Comparison of ENCODE assay signal across 1 cellular context in the genomic region with DNA sequence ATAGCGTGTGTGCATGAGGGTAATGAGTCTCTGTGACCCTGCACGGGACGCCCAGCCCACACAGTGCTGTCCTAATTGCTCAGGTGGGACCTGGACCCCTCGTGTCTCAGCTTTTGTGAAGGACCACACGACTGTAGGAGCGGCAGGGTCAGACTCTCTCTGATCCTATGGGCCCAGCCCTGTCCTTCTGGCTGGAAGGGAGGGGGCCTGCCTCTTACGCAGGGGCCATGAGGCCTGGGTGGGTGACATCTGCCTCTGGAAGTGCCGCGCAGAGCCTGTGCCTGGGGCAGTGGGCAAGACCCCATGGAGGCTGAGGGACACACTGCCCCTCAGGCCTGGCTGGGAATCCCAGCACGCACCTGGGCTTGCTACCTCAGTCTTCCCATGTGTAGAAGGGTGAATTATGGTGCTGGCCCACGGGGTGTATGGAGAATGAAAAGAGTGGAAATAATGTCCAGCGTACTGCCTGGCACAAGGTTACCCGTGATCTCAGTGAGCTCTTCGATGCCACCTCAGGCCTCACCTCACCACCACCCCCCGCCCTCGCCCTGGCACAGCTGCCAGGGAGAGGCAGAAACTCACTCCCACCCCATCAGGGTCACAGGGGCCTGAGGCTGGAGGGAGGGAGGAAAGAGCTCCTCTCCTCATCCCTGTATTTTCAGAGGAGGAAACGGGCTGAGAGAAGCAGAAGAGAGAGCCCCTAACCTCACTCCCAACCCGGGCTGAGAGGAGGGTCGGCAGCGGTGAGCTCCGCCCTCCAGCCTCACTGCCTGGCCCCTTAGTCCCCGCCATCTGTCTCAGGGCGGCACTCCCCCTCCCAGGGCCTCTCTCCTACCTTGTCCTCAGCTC.
TF ChIP-seq lines count a peak whose summit lies in the region.

No MANE protein-coding gene starts in this region.

TF ChIP-seq in SK-N-SH, 30 proteins besides CTCF, POLR2A, EP300 and RAD21 (continued from another document):
- TF ChIP-seq, protein P1, sequence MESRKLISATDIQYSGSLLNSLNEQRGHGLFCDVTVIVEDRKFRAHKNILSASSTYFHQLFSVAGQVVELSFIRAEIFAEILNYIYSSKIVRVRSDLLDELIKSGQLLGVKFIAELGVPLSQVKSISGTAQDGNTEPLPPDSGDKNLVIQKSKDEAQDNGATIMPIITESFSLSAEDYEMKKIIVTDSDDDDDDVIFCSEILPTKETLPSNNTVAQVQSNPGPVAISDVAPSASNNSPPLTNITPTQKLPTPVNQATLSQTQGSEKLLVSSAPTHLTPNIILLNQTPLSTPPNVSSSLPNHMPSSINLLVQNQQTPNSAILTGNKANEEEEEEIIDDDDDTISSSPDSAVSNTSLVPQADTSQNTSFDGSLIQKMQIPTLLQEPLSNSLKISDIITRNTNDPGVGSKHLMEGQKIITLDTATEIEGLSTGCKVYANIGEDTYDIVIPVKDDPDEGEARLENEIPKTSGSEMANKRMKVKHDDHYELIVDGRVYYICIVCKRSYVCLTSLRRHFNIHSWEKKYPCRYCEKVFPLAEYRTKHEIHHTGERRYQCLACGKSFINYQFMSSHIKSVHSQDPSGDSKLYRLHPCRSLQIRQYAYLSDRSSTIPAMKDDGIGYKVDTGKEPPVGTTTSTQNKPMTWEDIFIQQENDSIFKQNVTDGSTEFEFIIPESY (IDR thresholded peaks at IDR 0.05; ENCODE audit: borderline replicate concordance, low read depth), result no peak
- no peak for TF ChIP-seq MXI1 (IDR thresholded peaks at IDR 0.05; ENCODE audit: low read depth, low read length)
- no peak for TF ChIP-seq GATA2 (CRISPR knock-in tag; IDR thresholded peaks at IDR 0.05)
- TF ChIP-seq, protein P2, sequence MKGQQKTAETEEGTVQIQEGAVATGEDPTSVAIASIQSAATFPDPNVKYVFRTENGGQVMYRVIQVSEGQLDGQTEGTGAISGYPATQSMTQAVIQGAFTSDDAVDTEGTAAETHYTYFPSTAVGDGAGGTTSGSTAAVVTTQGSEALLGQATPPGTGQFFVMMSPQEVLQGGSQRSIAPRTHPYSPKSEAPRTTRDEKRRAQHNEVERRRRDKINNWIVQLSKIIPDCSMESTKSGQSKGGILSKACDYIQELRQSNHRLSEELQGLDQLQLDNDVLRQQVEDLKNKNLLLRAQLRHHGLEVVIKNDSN (IDR thresholded peaks at IDR 0.05; ENCODE audit: borderline replicate concordance, low read depth), result no peak
- TF ChIP-seq, protein P3, sequence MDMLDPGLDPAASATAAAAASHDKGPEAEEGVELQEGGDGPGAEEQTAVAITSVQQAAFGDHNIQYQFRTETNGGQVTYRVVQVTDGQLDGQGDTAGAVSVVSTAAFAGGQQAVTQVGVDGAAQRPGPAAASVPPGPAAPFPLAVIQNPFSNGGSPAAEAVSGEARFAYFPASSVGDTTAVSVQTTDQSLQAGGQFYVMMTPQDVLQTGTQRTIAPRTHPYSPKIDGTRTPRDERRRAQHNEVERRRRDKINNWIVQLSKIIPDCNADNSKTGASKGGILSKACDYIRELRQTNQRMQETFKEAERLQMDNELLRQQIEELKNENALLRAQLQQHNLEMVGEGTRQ (IDR thresholded peaks at IDR 0.05; ENCODE audit: borderline replicate concordance, low read depth, low read length), result no peak
- no peak for TF ChIP-seq FOSL2 (IDR thresholded peaks at IDR 0.05; ENCODE audit: borderline replicate concordance, low read depth)
TF ChIP-seq in SK-N-SH: peak in this region for 0.
